Comparison of ENCODE assay signal across 8 cellular contexts in the genomic region with DNA sequence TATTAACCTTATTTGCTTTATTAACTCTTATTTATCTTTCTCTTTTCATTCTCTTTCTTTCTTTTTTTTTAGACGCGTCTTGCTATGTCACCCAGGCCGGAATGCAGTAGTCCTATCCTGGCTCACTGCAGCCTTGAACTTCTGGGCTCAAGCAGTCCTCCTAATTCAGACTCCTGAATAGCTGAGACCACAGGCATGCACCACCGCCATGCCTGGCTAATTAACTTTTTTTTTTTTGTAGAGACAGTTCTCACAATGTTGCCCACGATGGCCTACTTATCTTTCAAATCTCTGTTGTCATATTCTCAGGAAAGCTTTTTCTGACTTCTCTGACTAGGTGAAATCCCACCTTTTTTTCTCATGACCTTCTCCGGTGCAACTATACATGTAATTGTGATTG.
"Had no signal": no experiment of that assay in that cellular context is flagged by ENCODE, and none has a peak within 500 bp of the region (broad histone marks: within the 10 kb centered on the region; RNA-seq: fewer than 3 reads in every experiment).

No MANE protein-coding gene starts in this region.

- H3K9me3 ChIP-seq: HAP-1 had no signal

- DNase-seq: GOT3, H7, HFFc6, KBM-7 had no signal

- H3K9me3 Mint-ChIP-seq: HFFc6 had no signal

- H3K36me3 ChIP-seq: HAP-1 had no signal

- H3K4me3 ChIP-seq: HAP-1 had no signal

- H3K4me1 ChIP-seq: HAP-1 had no signal

- H3K36me3 Mint-ChIP-seq: IgD-negative memory B cell had no signal

- H3K4me3 Mint-ChIP-seq: HFFc6, IgD-negative memory B cell had no signal

- H3K27ac Mint-ChIP-seq: HFFc6 had no signal

- ATAC-seq: HCT116, HepG2 had no signal
